In genomic region chr5:148957591-148958202, GRCh38 we compare ENCODE assay signal across 8 cellular contexts.
DNase-seq lines count a peak whose midpoint lies in the region; ATAC-seq and TF ChIP-seq lines count a peak whose summit lies in the region.

No MANE protein-coding gene starts in this region.

- peak; percentile 63 for ATAC-seq in HG03442 (IDR thresholded peaks at IDR 0.05; ENCODE audit: unreplicated experiment)
- ATAC-seq in lower lobe of right lung, result peak; percentile 76 to 80
- ATAC-seq in stimulated activated effector memory CD8-positive, alpha-beta T cell treated with anti-CD3 and anti-CD28 coated beads, Interleukin-12 subunit alpha, Interleukin-12 subunit beta, amount 100 ng/mL, for 72 hours, result peak; percentile 68

- H3K4me3 ChIP-seq in brain microvascular endothelial cell (ENCODE audit: low read depth, low read length) (no peak overlapping the region), lower lobe of right lung (no peak overlapping the region)

- no peak overlapping the region for H3K27ac ChIP-seq in brain microvascular endothelial cell
- H3K27ac ChIP-seq in lower lobe of right lung, result no peak overlapping the region

- no peaks in the 10 kb centered on the region for H3K27me3 ChIP-seq in brain microvascular endothelial cell (replicated peaks)
- H3K27me3 ChIP-seq in lower lobe of right lung (ENCODE audit: low read depth), result no peaks in the 10 kb centered on the region

- intact Hi-C loops in lower lobe of right lung (cut with DNase I), result no loop called here

- no peak overlapping the region for H3K4me3 Mint-ChIP-seq in stimulated activated effector memory CD8-positive, alpha-beta T cell treated with anti-CD3 and anti-CD28 coated beads, Interleukin-12 subunit alpha, Interleukin-12 subunit beta, amount 100 ng/mL, for 72 hours

- H3K9me3 Mint-ChIP-seq in stimulated activated effector memory CD8-positive, alpha-beta T cell treated with anti-CD3 and anti-CD28 coated beads, Interleukin-12 subunit alpha, Interleukin-12 subunit beta, amount 100 ng/mL, for 72 hours, result no peaks in the 10 kb centered on the region

- no peak overlapping the region for H3K27ac Mint-ChIP-seq in stimulated activated effector memory CD8-positive, alpha-beta T cell treated with anti-CD3 and anti-CD28 coated beads, Interleukin-12 subunit alpha, Interleukin-12 subunit beta, amount 100 ng/mL, for 72 hours

- peaks cover 16% of the 10 kb centered on the region for H3K4me1 ChIP-seq in lower lobe of right lung

- peak; percentile 89 for TF ChIP-seq CTCF in brain microvascular endothelial cell (IDR thresholded peaks at IDR 0.05; ENCODE audit: low read depth, low read length, missing control alignments)
- TF ChIP-seq CTCF in lower lobe of right lung (IDR thresholded peaks at IDR 0.05), result peak; percentile 84

- H3K36me3 ChIP-seq in brain microvascular endothelial cell (replicated peaks) (no peaks in the 10 kb centered on the region), lower lobe of right lung (no peaks in the 10 kb centered on the region)

- no peaks in the 10 kb centered on the region for H3K9me3 ChIP-seq in lower lobe of right lung

- in situ Hi-C loops in brain microvascular endothelial cell (cut with HindIII; ENCODE audit: low pct_ligation_motif_present, low sequenced_read_pairs), result no loop called here

- H3K36me3 Mint-ChIP-seq in stimulated activated effector memory CD8-positive, alpha-beta T cell treated with anti-CD3 and anti-CD28 coated beads, Interleukin-12 subunit alpha, Interleukin-12 subunit beta, amount 100 ng/mL, for 72 hours, result no peaks in the 10 kb centered on the region

- no peaks in the 10 kb centered on the region for H3K4me1 Mint-ChIP-seq in stimulated activated effector memory CD8-positive, alpha-beta T cell treated with anti-CD3 and anti-CD28 coated beads, Interleukin-12 subunit alpha, Interleukin-12 subunit beta, amount 100 ng/mL, for 72 hours

- DNase-seq in NOMO-1 (lab: John Stamatoyannopoulos, UW; ENCODE audit: unreplicated experiment in 2 of 2) (peak; percentile 25 to 48), NOMO-1 treated with dmso at 0.1 percent for 144 hours (lab: John Stamatoyannopoulos, UW; ENCODE audit: unreplicated experiment) (no peak), SW 1271 (lab: John Stamatoyannopoulos, UW) (peak; percentile 19 to 37), brain microvascular endothelial cell (peak; percentile 33), lower lobe of right lung (peak; percentile 51), DMS79 treated with DMSO at 0.1 percent for 48 hours (lab: John Stamatoyannopoulos, UW) (no peak)
- peak; percentile 42 to 72 for DNase-seq in stimulated activated effector memory CD8-positive, alpha-beta T cell treated with anti-CD3 and anti-CD28 coated beads, Interleukin-12 subunit alpha, Interleukin-12 subunit beta, amount 100 ng/mL, for 72 hours (ENCODE audit: low spot score in 2 of 2)

Comparison
In these comparisons a context has a peak if more than half of its experiments do, and no peak if none do; other contexts are left out.
1. DNase-seq: peak in NOMO-1 (2 of 2), SW 1271 (2 of 2), brain microvascular endothelial cell (single experiment), lower lobe of right lung (single experiment) and stimulated activated effector memory CD8-positive, alpha-beta T cell treated with anti-CD3 and anti-CD28 coated beads, Interleukin-12 subunit alpha, Interleukin-12 subunit beta, amount 100 ng/mL, for 72 hours (2 of 2); none in NOMO-1 treated with dmso at 0.1 percent for 144 hours (single experiment) and DMS79 treated with DMSO at 0.1 percent for 48 hours (single experiment).
2. Peak in every context shown above with its lines, with median percentiles within 50 percentile points of each other: ATAC-seq.